Comparison of ENCODE assay signal across 2 cellular contexts in genomic region chr12:25741917-25742316, GRCh38.
TF ChIP-seq lines count a peak whose summit lies in the region.

No MANE protein-coding gene starts in this region.

TF ChIP-seq in IMR-90, 13 proteins besides CTCF, POLR2A, EP300 and RAD21:
- no peak for TF ChIP-seq RFX5 (IDR thresholded peaks at IDR 0.05; ENCODE audit: low read depth, low read length)
TF ChIP-seq in IMR-90: peak in this region for 0.

TF ChIP-seq in K562, 482 proteins besides CTCF, POLR2A, EP300 and RAD21 (continued from another document):
- TF ChIP-seq ZBTB17 (CRISPR knock-in tag; IDR thresholded peaks at IDR 0.05) = peak; percentile 89
- no peak for TF ChIP-seq ZNF609 (CRISPR knock-in tag; IDR thresholded peaks at IDR 0.05; ENCODE audit: borderline replicate concordance)
